22 cellular contexts compared by ENCODE assay signal in genomic region chr5:15354011-15354410, GRCh38.
DNase-seq lines count a peak whose midpoint lies in the region; ATAC-seq and TF ChIP-seq lines count a peak whose summit lies in the region.
"Had no signal": no experiment of that assay in that cellular context is flagged by ENCODE, and none has a peak within 500 bp of the region (broad histone marks: within the 10 kb centered on the region; RNA-seq: fewer than 3 reads in every experiment).

No MANE protein-coding gene starts in this region.

- H3K27ac Mint-ChIP-seq in activated CD8-positive, alpha-beta T cell treated with anti-CD3 and anti-CD28 coated beads, Interleukin-2, amount 10 ng/mL, durations not matched to agents 7 days and 5 days, result no peak overlapping the region
- H3K27ac Mint-ChIP-seq: CD8-positive, alpha-beta T cell; IgD-negative memory B cell had no signal

- POLR2A ChIA-PET in activated CD8-positive, alpha-beta T cell treated with anti-CD3 and anti-CD28 coated beads, Interleukin-2, amount 10 ng/mL, durations not matched to agents 7 days and 5 days (lab: Charles Lee), result no interaction called here

- peaks cover 3% of the 10 kb centered on the region for H3K9me3 Mint-ChIP-seq in activated CD8-positive, alpha-beta T cell treated with anti-CD3 and anti-CD28 coated beads, Interleukin-2, amount 10 ng/mL, durations not matched to agents 7 days and 5 days (ENCODE audit: insufficient read depth)

- CTCF ChIA-PET in activated CD8-positive, alpha-beta T cell treated with anti-CD3 and anti-CD28 coated beads, Interleukin-2, amount 10 ng/mL, durations not matched to agents 7 days and 5 days (lab: Charles Lee), result no interaction called here

- H3K27me3 Mint-ChIP-seq in activated CD8-positive, alpha-beta T cell treated with anti-CD3 and anti-CD28 coated beads, Interleukin-2, amount 10 ng/mL, durations not matched to agents 7 days and 5 days (ENCODE audit: low read depth), result no peaks in the 10 kb centered on the region
- H3K27me3 Mint-ChIP-seq: IgD-negative memory B cell had no signal

- ATAC-seq in activated CD8-positive, alpha-beta T cell treated with anti-CD3 and anti-CD28 coated beads, Interleukin-2, amount 10 ng/mL, durations not matched to agents 7 days and 5 days, result no peak
- ATAC-seq: CD8-positive, alpha-beta T cell had no signal

- peak; percentile 29 for DNase-seq in AG10803 (ENCODE audit: low read depth)
- peak; percentile 33 for DNase-seq in HFF-Myc (ENCODE audit: extremely low read depth, low read depth)
- DNase-seq in epidermal melanocyte (ENCODE audit: insufficient read length, low spot score), result peak; percentile 37
- DNase-seq in left kidney (ENCODE audit: low read depth, low spot score), result peak; percentile 50
- no peak for DNase-seq in AG08396 (ENCODE audit: low spot score)
- DNase-seq in stimulated activated CD4-positive, alpha-beta T cell treated with anti-CD3 and anti-CD28 coated beads, Interleukin-2, amount 100 ng/mL, for 48 hours, result no peak
- DNase-seq in activated CD8-positive, alpha-beta T cell treated with anti-CD3 and anti-CD28 coated beads, Interleukin-2, amount 10 ng/mL, durations not matched to agents 7 days and 5 days, result no peak
- no peak for DNase-seq in NCI-H1417 treated with DMSO at 0.1 percent for 48 hours (lab: John Stamatoyannopoulos, UW)
- DNase-seq: ACHN; CD8-positive, alpha-beta T cell; H7; Kasumi-1; MM.1S; NCI-H1105; NCI-H1694 treated with DMSO at 0.1 percent for 48 hours; NCI-H446; NCI-H69; NK-92 treated with Interleukin-12 subunit alpha and Interleukin-12 subunit beta, amount 100 ng/mL, for 24 hours; RPMI8226; SIG-M5 had no signal

- H3K4me3 ChIP-seq in AG10803 (ENCODE audit: low read length) (no peak overlapping the region), HFF-Myc (replicated peaks; ENCODE audit: low read depth, low read length) (no peak overlapping the region)
- H3K4me3 ChIP-seq: BLaER1 had no signal

- no peaks in the 10 kb centered on the region for H3K4me1 Mint-ChIP-seq in activated CD8-positive, alpha-beta T cell treated with anti-CD3 and anti-CD28 coated beads, Interleukin-2, amount 10 ng/mL, durations not matched to agents 7 days and 5 days (ENCODE audit: low read depth)
- H3K4me1 Mint-ChIP-seq: IgD-negative memory B cell had no signal

- H3K36me3 Mint-ChIP-seq in activated CD8-positive, alpha-beta T cell treated with anti-CD3 and anti-CD28 coated beads, Interleukin-2, amount 10 ng/mL, durations not matched to agents 7 days and 5 days (ENCODE audit: low read depth), result no peaks in the 10 kb centered on the region
- H3K36me3 Mint-ChIP-seq: CD8-positive, alpha-beta T cell; IgD-negative memory B cell had no signal

- TF ChIP-seq CTCF in AG10803 (conservative IDR thresholded peaks at IDR 0.05; ENCODE audit: low read length), result no peak
- TF ChIP-seq CTCF in HFF-Myc (IDR thresholded peaks at IDR 0.05; ENCODE audit: low read depth, low read length, missing control alignments), result no peak

- no peak overlapping the region for H3K4me3 Mint-ChIP-seq in activated CD8-positive, alpha-beta T cell treated with anti-CD3 and anti-CD28 coated beads, Interleukin-2, amount 10 ng/mL, durations not matched to agents 7 days and 5 days
- H3K4me3 Mint-ChIP-seq: CD8-positive, alpha-beta T cell; IgD-negative memory B cell had no signal

Comparison
In these comparisons a context has a peak if more than half of its experiments do, and no peak if none do; other contexts are left out.
1. DNase-seq: peak in AG10803 (single experiment), HFF-Myc (single experiment), epidermal melanocyte (single experiment) and left kidney (single experiment); none in AG08396 (single experiment), stimulated activated CD4-positive, alpha-beta T cell treated with anti-CD3 and anti-CD28 coated beads, Interleukin-2, amount 100 ng/mL, for 48 hours (0 of 2), activated CD8-positive, alpha-beta T cell treated with anti-CD3 and anti-CD28 coated beads, Interleukin-2, amount 10 ng/mL, durations not matched to agents 7 days and 5 days (single experiment) and NCI-H1417 treated with DMSO at 0.1 percent for 48 hours (single experiment).